In genomic region chr3:62607287-62608029, GRCh38 we compare ENCODE assay signal across 12 cellular contexts.
DNase-seq lines count a peak whose midpoint lies in the region; ATAC-seq and TF ChIP-seq lines count a peak whose summit lies in the region.
"Had no signal": no experiment of that assay in that cellular context is flagged by ENCODE, and none has a peak within 500 bp of the region (broad histone marks: within the 10 kb centered on the region; RNA-seq: fewer than 3 reads in every experiment).

No MANE protein-coding gene starts in this region.

- H3K4me3 ChIP-seq in skeletal muscle satellite cell (ENCODE audit: low read length) = peak overlapping the region; percentile 20

- no peaks in the 10 kb centered on the region for H3K36me3 ChIP-seq in skeletal muscle satellite cell (ENCODE audit: insufficient read depth, low read length)

- H3K4me1 ChIP-seq in skeletal muscle satellite cell (ENCODE audit: control insufficient read depth, insufficient read depth, low read length) = peaks cover 75% of the 10 kb centered on the region

- H3K27me3 ChIP-seq in skeletal muscle satellite cell (ENCODE audit: control insufficient read depth, insufficient read depth, low read length) = no peaks in the 10 kb centered on the region

- peak overlapping the region; percentile 49 for H3K4me2 ChIP-seq in skeletal muscle satellite cell (ENCODE audit: low read length)

- no peaks in the 10 kb centered on the region for H3K9me3 ChIP-seq in skeletal muscle satellite cell (replicated peaks; ENCODE audit: low read length)

- DNase-seq in HCEC 1CT (peak; percentile 74), RKO (ENCODE audit: low spot score) (peak; percentile 32), fibroblast of peridontal ligament (ENCODE audit: extremely low read depth) (peak; percentile 56), GM10266 (ENCODE audit: extremely low spot score) (no peak), kidney glomerular epithelial cell (lab: John Stamatoyannopoulos, UW) (no peak)
- DNase-seq in stimulated activated CD4-positive, alpha-beta T cell treated with anti-CD3 and anti-CD28 coated beads, Interleukin-1b, Interleukin-23, amount 100 ng/mL, for 48 hours = no peak
- DNase-seq: activated T-cell treated with anti-CD3 and anti-CD28 coated beads, Interleukin-2, amount 50 U/mL, for 72 hours; NCI-H1930; stimulated activated CD4-positive, alpha-beta T cell treated with anti-CD3 and anti-CD28 coated beads, Interleukin-12 subunit alpha, Interleukin-12 subunit beta, amount 100 ng/mL, for 4 hours; T-helper 2 cell had no signal

- ATAC-seq in HG03565 (IDR thresholded peaks at IDR 0.05; ENCODE audit: unreplicated experiment) = no peak
- ATAC-seq: activated T-cell treated with anti-CD3 and anti-CD28 coated beads, Interleukin-2, amount 50 U/mL, for 72 hours had no signal

- H3K9ac ChIP-seq in skeletal muscle satellite cell (ENCODE audit: low read depth, low read length) = peak overlapping the region; percentile 72

- no peak for TF ChIP-seq CTCF in GM10266 (IDR thresholded peaks at IDR 0.05; ENCODE audit: control insufficient read depth, insufficient read depth, low read depth, missing control alignments)

Comparison
In these comparisons a context has a peak if more than half of its experiments do, and no peak if none do; other contexts are left out.
1. DNase-seq: peak in HCEC 1CT (single experiment), RKO (single experiment) and fibroblast of peridontal ligament (single experiment); none in GM10266 (single experiment), kidney glomerular epithelial cell (single experiment) and stimulated activated CD4-positive, alpha-beta T cell treated with anti-CD3 and anti-CD28 coated beads, Interleukin-1b, Interleukin-23, amount 100 ng/mL, for 48 hours (single experiment).